Comparison of ENCODE assay signal across 8 cellular contexts in genomic region chr9:36486454-36486932, GRCh38.
DNase-seq lines count a peak whose midpoint lies in the region; ATAC-seq and TF ChIP-seq lines count a peak whose summit lies in the region.

No MANE protein-coding gene starts in this region.

- H3K4me1 ChIP-seq in CD4-positive, CD25-positive, alpha-beta regulatory T cell (ENCODE audit: control insufficient read depth, insufficient read depth, low read length, poor library complexity, severe bottlenecking) = peaks cover 43% of the 10 kb centered on the region
- H3K4me1 ChIP-seq in colonic mucosa (peaks cover 6% of the 10 kb centered on the region), mesenchymal stem cell (ENCODE audit: control insufficient read depth, insufficient read depth, low read depth, low read length) (peaks cover 6% of the 10 kb centered on the region), tibial nerve (peaks cover 2 to 57% (median 16%) of the 10 kb centered on the region in 4 donors)

- no peak for TF ChIP-seq EP300 in tibial nerve (IDR thresholded peaks at IDR 0.05)

- no peak overlapping the region for H4K91ac ChIP-seq in mesenchymal stem cell (ENCODE audit: low read length)

- H2BK12ac ChIP-seq in mesenchymal stem cell (ENCODE audit: low read length in 2 of 2) = no peak overlapping the region

- no peak overlapping the region for H2BK120ac ChIP-seq in mesenchymal stem cell (ENCODE audit: low read depth, low read length)

- no peak overlapping the region for H4K8ac ChIP-seq in mesenchymal stem cell (ENCODE audit: low read length)

- no peaks in the 10 kb centered on the region for H3K9me3 ChIP-seq in CD4-positive, CD25-positive, alpha-beta regulatory T cell (ENCODE audit: control insufficient read depth in 2 of 2, low read length in 2 of 2)
- H3K9me3 ChIP-seq in colonic mucosa (no peaks in the 10 kb centered on the region), mesenchymal stem cell (ENCODE audit: control insufficient read depth, low read length) (no peaks in the 10 kb centered on the region), tibial nerve (no peaks in the 10 kb centered on the region)

- H3K23ac ChIP-seq in mesenchymal stem cell (ENCODE audit: low read length in 2 of 2) = peak overlapping the region in 1 of 2 experiments; percentile 74

- no peaks in the 10 kb centered on the region for H3K36me3 Mint-ChIP-seq in CD4-positive, CD25-positive, alpha-beta regulatory T cell

- TF ChIP-seq CTCF in colonic mucosa (IDR thresholded peaks at IDR 0.05) = no peak
- no peak for TF ChIP-seq CTCF in tibial nerve (IDR thresholded peaks at IDR 0.05)

- H3K27ac ChIP-seq in CD4-positive, CD25-positive, alpha-beta regulatory T cell (ENCODE audit: insufficient read depth, low read length, poor library complexity, severe bottlenecking) = peak overlapping the region; percentile 74
- H3K27ac ChIP-seq in colonic mucosa (peak overlapping the region; percentile 77), mesenchymal stem cell (ENCODE audit: low read length, poor library complexity, severe bottlenecking) (peak overlapping the region; percentile 33), tibial nerve (peak overlapping the region; percentile 80 to 96 (median 90))

- H2AFZ ChIP-seq in mesenchymal stem cell (ENCODE audit: low read depth, low read length) = no peak overlapping the region

- intact Hi-C loops in colonic mucosa (cut with DNase I) = no loop called here

- peaks cover 14% of the 10 kb centered on the region for H3K79me1 ChIP-seq in mesenchymal stem cell (replicated peaks; ENCODE audit: low read length, poor library complexity, severe bottlenecking)

- H3K4me3 ChIP-seq in CD4-positive, CD25-positive, alpha-beta regulatory T cell (ENCODE audit: low read depth, low read length) = peak overlapping the region; percentile 83
- H3K4me3 ChIP-seq in colonic mucosa = peak overlapping the region; percentile 97
- peak overlapping the region; percentile 77 to 92 for H3K4me3 ChIP-seq in mesenchymal stem cell (ENCODE audit: insufficient read depth in 1 of 2, low read depth in 1 of 2, low read length in 2 of 2)
- H3K4me3 ChIP-seq in tibial nerve = peak overlapping the region; percentile 77 to 95 (median 92)

- peak overlapping the region; percentile 74 to 96 (median 90) for H3K27ac Mint-ChIP-seq in CD4-positive, CD25-positive, alpha-beta regulatory T cell

- H3K14ac ChIP-seq in mesenchymal stem cell (ENCODE audit: low read length in 2 of 2) = peak overlapping the region in 1 of 2 experiments; percentile 57

- no peak for ATAC-seq in CD4-positive, CD25-positive, alpha-beta regulatory T cell (ENCODE audit: low read depth in 2 of 2)
- peak; percentile 4 for ATAC-seq in GM21529 (IDR thresholded peaks at IDR 0.05; ENCODE audit: unreplicated experiment)
- ATAC-seq in HG02970 (IDR thresholded peaks at IDR 0.05; ENCODE audit: low FRiP score, unreplicated experiment) = no peak

- H2BK5ac ChIP-seq in mesenchymal stem cell (ENCODE audit: low read depth, low read length, poor library complexity, severe bottlenecking) = no peak overlapping the region

- peak overlapping the region; percentile 1 to 51 for H3K4ac ChIP-seq in mesenchymal stem cell (ENCODE audit: low read depth in 1 of 2, low read length in 2 of 2)

- H3K9ac ChIP-seq in colonic mucosa (ENCODE audit: low read depth in 2 of 2, low read length in 2 of 2) = peak overlapping the region; percentile 95
- peak overlapping the region; percentile 81 for H3K9ac ChIP-seq in mesenchymal stem cell (ENCODE audit: low read length)

- H2AK5ac ChIP-seq in mesenchymal stem cell (ENCODE audit: low read length, severe bottlenecking) = no peak overlapping the region

- H3K4me3 Mint-ChIP-seq in CD4-positive, CD25-positive, alpha-beta regulatory T cell = peak overlapping the region; percentile 90 to 95 (median 94)

- peak overlapping the region; percentile 81 for H3K4me2 ChIP-seq in mesenchymal stem cell (ENCODE audit: low read length, poor library complexity, severe bottlenecking)

- peaks cover 45 to 70% (median 56%) of the 10 kb centered on the region in 4 donors for H3K4me1 Mint-ChIP-seq in CD4-positive, CD25-positive, alpha-beta regulatory T cell

- TF ChIP-seq POLR2A in tibial nerve (IDR thresholded peaks at IDR 0.05) = no peak

- peak overlapping the region; percentile 53 to 89 for H3K18ac ChIP-seq in mesenchymal stem cell (ENCODE audit: low read depth in 1 of 2, low read length in 2 of 2)

- WGBS in mesenchymal stem cell = 1% methylated on average over 21 of the region's 22 CpGs
- WGBS in tibial nerve, 2 donors = 0 to 1% methylated on average over 22 of the region's 22 CpGs

- H3K27me3 ChIP-seq in CD4-positive, CD25-positive, alpha-beta regulatory T cell (ENCODE audit: control insufficient read depth, insufficient read depth, low read length) = no peaks in the 10 kb centered on the region
- no peaks in the 10 kb centered on the region for H3K27me3 ChIP-seq in colonic mucosa
- no peaks in the 10 kb centered on the region for H3K27me3 ChIP-seq in mesenchymal stem cell (ENCODE audit: control insufficient read depth in 1 of 2, insufficient read depth in 1 of 2, low read length in 2 of 2)
- no peaks in the 10 kb centered on the region for H3K27me3 ChIP-seq in tibial nerve

- no peaks in the 10 kb centered on the region for H3K36me3 ChIP-seq in CD4-positive, CD25-positive, alpha-beta regulatory T cell (ENCODE audit: control insufficient read depth, insufficient read depth, low read length)
- H3K36me3 ChIP-seq in colonic mucosa (no peaks in the 10 kb centered on the region), mesenchymal stem cell (ENCODE audit: control insufficient read depth in 1 of 2, insufficient read depth in 2 of 2, low read depth in 1 of 2, low read length in 2 of 2) (peaks cover 0 to 6% of the 10 kb centered on the region in 2 experiments), tibial nerve (no peaks in the 10 kb centered on the region)

- no peak overlapping the region for H2BK15ac ChIP-seq in mesenchymal stem cell (ENCODE audit: low read depth, poor library complexity, severe bottlenecking)

- DNase-seq in CD4-positive, CD25-positive, alpha-beta regulatory T cell = no peak
- DNase-seq in RPMI7951 (ENCODE audit: low read depth) = peak; percentile 25
- DNase-seq in colonic mucosa = peak; percentile 28
- DNase-seq in mesenchymal stem cell = peak; percentile 47
- DNase-seq in tibial nerve (ENCODE audit: low spot score in 2 of 2) = no peak
- no peak for DNase-seq in DMS114 treated with DMSO at 0.1 percent for 48 hours (lab: John Stamatoyannopoulos, UW; ENCODE audit: unreplicated experiment)

- H3K27me3 Mint-ChIP-seq in CD4-positive, CD25-positive, alpha-beta regulatory T cell = no peaks in the 10 kb centered on the region

- no peaks in the 10 kb centered on the region for H3K9me3 Mint-ChIP-seq in CD4-positive, CD25-positive, alpha-beta regulatory T cell

Comparison
In these comparisons a context has a peak if more than half of its experiments do, and no peak if none do; other contexts are left out.
1. DNase-seq: peak in RPMI7951 (single experiment), colonic mucosa (single experiment) and mesenchymal stem cell (single experiment); none in CD4-positive, CD25-positive, alpha-beta regulatory T cell (0 of 3), tibial nerve (0 of 2) and DMS114 treated with DMSO at 0.1 percent for 48 hours (single experiment).
2. H3K27ac ChIP-seq: peak in every context shown above with its lines; median percentile 90 in tibial nerve; 77 in colonic mucosa; 74 in CD4-positive, CD25-positive, alpha-beta regulatory T cell; 33 in mesenchymal stem cell.
3. Peak in every context shown above with its lines, with median percentiles within 50 percentile points of each other: H3K4me3 ChIP-seq.